In the genomic region with DNA sequence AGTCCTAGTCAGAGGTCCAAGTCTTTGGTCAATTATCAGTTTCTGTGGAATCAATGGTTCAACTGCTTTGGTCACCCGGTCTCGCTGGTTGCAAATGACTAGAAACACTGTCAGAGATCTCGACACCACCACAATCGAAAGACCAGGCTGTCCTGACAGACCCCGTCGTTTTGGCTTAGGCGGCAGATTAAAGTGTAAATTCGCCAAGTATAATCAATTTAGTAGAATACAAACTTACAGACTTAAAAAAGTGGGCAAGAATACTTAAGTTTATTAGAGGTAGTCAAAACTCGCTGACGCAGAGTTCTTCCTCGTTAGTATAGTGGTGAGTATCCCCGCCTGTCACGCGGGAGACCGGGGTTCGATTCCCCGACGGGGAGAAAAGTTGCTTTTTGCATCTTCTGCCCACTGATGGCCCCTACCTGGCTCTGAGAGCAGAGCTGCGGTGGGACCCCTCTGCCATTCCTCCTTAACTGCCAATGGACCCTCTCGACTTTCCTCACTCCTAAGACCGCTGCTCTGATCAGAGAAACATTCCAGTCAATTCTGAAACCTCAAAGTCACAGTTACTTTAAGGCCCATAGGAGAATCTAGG, we compare ENCODE assay signal across 1 cellular context.
TF ChIP-seq lines count a peak whose summit lies in the region.

No MANE protein-coding gene starts in this region.

TF ChIP-seq in HEK293, 187 proteins besides CTCF, POLR2A, EP300 and RAD21 (continued from another document and continues in another):
- TF ChIP-seq, protein P1, sequence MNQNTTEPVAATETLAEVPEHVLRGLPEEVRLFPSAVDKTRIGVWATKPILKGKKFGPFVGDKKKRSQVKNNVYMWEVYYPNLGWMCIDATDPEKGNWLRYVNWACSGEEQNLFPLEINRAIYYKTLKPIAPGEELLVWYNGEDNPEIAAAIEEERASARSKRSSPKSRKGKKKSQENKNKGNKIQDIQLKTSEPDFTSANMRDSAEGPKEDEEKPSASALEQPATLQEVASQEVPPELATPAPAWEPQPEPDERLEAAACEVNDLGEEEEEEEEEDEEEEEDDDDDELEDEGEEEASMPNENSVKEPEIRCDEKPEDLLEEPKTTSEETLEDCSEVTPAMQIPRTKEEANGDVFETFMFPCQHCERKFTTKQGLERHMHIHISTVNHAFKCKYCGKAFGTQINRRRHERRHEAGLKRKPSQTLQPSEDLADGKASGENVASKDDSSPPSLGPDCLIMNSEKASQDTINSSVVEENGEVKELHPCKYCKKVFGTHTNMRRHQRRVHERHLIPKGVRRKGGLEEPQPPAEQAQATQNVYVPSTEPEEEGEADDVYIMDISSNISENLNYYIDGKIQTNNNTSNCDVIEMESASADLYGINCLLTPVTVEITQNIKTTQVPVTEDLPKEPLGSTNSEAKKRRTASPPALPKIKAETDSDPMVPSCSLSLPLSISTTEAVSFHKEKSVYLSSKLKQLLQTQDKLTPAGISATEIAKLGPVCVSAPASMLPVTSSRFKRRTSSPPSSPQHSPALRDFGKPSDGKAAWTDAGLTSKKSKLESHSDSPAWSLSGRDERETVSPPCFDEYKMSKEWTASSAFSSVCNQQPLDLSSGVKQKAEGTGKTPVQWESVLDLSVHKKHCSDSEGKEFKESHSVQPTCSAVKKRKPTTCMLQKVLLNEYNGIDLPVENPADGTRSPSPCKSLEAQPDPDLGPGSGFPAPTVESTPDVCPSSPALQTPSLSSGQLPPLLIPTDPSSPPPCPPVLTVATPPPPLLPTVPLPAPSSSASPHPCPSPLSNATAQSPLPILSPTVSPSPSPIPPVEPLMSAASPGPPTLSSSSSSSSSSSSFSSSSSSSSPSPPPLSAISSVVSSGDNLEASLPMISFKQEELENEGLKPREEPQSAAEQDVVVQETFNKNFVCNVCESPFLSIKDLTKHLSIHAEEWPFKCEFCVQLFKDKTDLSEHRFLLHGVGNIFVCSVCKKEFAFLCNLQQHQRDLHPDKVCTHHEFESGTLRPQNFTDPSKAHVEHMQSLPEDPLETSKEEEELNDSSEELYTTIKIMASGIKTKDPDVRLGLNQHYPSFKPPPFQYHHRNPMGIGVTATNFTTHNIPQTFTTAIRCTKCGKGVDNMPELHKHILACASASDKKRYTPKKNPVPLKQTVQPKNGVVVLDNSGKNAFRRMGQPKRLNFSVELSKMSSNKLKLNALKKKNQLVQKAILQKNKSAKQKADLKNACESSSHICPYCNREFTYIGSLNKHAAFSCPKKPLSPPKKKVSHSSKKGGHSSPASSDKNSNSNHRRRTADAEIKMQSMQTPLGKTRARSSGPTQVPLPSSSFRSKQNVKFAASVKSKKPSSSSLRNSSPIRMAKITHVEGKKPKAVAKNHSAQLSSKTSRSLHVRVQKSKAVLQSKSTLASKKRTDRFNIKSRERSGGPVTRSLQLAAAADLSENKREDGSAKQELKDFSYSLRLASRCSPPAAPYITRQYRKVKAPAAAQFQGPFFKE (tag by site-specific recombination; IDR thresholded peaks at IDR 0.05; ENCODE audit: borderline replicate concordance), result no peak
- peak; percentile 97 for TF ChIP-seq ZNF660 (tag by site-specific recombination; IDR thresholded peaks at IDR 0.05)
- no peak for TF ChIP-seq GLI2 (tag by site-specific recombination; IDR thresholded peaks at IDR 0.05; ENCODE audit: borderline replicate concordance, low read depth)
- 0 out of 2 replicates have a peak, but pooled peaks have one; percentile 49 for TF ChIP-seq ZBTB7A (tag by site-specific recombination; IDR thresholded peaks at IDR 0.05; ENCODE audit: low read depth)
- TF ChIP-seq, protein P2, sequence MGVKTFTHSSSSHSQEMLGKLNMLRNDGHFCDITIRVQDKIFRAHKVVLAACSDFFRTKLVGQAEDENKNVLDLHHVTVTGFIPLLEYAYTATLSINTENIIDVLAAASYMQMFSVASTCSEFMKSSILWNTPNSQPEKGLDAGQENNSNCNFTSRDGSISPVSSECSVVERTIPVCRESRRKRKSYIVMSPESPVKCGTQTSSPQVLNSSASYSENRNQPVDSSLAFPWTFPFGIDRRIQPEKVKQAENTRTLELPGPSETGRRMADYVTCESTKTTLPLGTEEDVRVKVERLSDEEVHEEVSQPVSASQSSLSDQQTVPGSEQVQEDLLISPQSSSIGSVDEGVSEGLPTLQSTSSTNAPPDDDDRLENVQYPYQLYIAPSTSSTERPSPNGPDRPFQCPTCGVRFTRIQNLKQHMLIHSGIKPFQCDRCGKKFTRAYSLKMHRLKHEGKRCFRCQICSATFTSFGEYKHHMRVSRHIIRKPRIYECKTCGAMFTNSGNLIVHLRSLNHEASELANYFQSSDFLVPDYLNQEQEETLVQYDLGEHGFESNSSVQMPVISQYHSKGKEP (tag by site-specific recombination; IDR thresholded peaks at IDR 0.05), result peak; percentile 62; the same call in 1 of the 2 replicates
- peak; percentile 15; the same call in 1 of the 2 replicates for TF ChIP-seq ZNF561 (tag by site-specific recombination; IDR thresholded peaks at IDR 0.05; ENCODE audit: borderline replicate concordance)
- TF ChIP-seq ZNF677 (tag by site-specific recombination; IDR thresholded peaks at IDR 0.05), result no peak
- peak; percentile 36; the same call in 1 of the 2 replicates for TF ChIP-seq ZNF24 (tag by site-specific recombination; IDR thresholded peaks at IDR 0.05)
- TF ChIP-seq, protein P3, sequence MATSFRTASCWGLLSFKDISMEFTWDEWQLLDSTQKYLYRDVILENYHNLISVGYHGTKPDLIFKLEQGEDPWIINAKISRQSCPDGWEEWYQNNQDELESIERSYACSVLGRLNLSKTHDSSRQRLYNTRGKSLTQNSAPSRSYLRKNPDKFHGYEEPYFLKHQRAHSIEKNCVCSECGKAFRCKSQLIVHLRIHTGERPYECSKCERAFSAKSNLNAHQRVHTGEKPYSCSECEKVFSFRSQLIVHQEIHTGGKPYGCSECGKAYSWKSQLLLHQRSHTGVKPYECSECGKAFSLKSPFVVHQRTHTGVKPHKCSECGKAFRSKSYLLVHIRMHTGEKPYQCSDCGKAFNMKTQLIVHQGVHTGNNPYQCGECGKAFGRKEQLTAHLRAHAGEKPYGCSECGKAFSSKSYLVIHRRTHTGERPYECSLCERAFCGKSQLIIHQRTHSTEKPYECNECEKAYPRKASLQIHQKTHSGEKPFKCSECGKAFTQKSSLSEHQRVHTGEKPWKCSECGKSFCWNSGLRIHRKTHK (tag by site-specific recombination; IDR thresholded peaks at IDR 0.05), result no peak
- TF ChIP-seq ZNF777 (tag by site-specific recombination; IDR thresholded peaks at IDR 0.05; ENCODE audit: borderline replicate concordance), result no peak
- no peak for TF ChIP-seq RBAK (tag by site-specific recombination; IDR thresholded peaks at IDR 0.05)
- TF ChIP-seq, protein P4, sequence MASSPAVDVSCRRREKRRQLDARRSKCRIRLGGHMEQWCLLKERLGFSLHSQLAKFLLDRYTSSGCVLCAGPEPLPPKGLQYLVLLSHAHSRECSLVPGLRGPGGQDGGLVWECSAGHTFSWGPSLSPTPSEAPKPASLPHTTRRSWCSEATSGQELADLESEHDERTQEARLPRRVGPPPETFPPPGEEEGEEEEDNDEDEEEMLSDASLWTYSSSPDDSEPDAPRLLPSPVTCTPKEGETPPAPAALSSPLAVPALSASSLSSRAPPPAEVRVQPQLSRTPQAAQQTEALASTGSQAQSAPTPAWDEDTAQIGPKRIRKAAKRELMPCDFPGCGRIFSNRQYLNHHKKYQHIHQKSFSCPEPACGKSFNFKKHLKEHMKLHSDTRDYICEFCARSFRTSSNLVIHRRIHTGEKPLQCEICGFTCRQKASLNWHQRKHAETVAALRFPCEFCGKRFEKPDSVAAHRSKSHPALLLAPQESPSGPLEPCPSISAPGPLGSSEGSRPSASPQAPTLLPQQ (tag by site-specific recombination; IDR thresholded peaks at IDR 0.05), result peak; percentile 96
- peak; percentile 79 for TF ChIP-seq ZSCAN30 (tag by site-specific recombination; IDR thresholded peaks at IDR 0.05)
- 0 out of 2 replicates have a peak, but pooled peaks have one; percentile 23 for TF ChIP-seq ZNF394 (tag by site-specific recombination; IDR thresholded peaks at IDR 0.05; ENCODE audit: borderline replicate concordance)
- TF ChIP-seq, protein P5, sequence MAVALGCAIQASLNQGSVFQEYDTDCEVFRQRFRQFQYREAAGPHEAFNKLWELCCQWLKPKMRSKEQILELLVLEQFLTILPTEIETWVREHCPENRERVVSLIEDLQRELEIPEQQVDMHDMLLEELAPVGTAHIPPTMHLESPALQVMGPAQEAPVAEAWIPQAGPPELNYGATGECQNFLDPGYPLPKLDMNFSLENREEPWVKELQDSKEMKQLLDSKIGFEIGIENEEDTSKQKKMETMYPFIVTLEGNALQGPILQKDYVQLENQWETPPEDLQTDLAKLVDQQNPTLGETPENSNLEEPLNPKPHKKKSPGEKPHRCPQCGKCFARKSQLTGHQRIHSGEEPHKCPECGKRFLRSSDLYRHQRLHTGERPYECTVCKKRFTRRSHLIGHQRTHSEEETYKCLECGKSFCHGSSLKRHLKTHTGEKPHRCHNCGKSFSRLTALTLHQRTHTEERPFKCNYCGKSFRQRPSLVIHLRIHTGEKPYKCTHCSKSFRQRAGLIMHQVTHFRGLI (tag by site-specific recombination; IDR thresholded peaks at IDR 0.05), result no peak
- no peak for TF ChIP-seq ZNF530 (tag by site-specific recombination; IDR thresholded peaks at IDR 0.05; ENCODE audit: low read depth)
- peak; percentile 56; the same call in 1 of the 2 replicates for TF ChIP-seq ZBTB48 (tag by site-specific recombination; IDR thresholded peaks at IDR 0.05)
- TF ChIP-seq ZBTB17 (tag by site-specific recombination; IDR thresholded peaks at IDR 0.05), result peak; percentile 68
- no peak for TF ChIP-seq ZNF211 (tag by site-specific recombination; IDR thresholded peaks at IDR 0.05; ENCODE audit: low read depth)
- TF ChIP-seq, protein P6, sequence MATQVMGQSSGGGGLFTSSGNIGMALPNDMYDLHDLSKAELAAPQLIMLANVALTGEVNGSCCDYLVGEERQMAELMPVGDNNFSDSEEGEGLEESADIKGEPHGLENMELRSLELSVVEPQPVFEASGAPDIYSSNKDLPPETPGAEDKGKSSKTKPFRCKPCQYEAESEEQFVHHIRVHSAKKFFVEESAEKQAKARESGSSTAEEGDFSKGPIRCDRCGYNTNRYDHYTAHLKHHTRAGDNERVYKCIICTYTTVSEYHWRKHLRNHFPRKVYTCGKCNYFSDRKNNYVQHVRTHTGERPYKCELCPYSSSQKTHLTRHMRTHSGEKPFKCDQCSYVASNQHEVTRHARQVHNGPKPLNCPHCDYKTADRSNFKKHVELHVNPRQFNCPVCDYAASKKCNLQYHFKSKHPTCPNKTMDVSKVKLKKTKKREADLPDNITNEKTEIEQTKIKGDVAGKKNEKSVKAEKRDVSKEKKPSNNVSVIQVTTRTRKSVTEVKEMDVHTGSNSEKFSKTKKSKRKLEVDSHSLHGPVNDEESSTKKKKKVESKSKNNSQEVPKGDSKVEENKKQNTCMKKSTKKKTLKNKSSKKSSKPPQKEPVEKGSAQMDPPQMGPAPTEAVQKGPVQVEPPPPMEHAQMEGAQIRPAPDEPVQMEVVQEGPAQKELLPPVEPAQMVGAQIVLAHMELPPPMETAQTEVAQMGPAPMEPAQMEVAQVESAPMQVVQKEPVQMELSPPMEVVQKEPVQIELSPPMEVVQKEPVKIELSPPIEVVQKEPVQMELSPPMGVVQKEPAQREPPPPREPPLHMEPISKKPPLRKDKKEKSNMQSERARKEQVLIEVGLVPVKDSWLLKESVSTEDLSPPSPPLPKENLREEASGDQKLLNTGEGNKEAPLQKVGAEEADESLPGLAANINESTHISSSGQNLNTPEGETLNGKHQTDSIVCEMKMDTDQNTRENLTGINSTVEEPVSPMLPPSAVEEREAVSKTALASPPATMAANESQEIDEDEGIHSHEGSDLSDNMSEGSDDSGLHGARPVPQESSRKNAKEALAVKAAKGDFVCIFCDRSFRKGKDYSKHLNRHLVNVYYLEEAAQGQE (tag by site-specific recombination; IDR thresholded peaks at IDR 0.05), result 0 out of 2 replicates have a peak, but pooled peaks have one; percentile 20
- no peak for TF ChIP-seq ZNF19 (tag by site-specific recombination; IDR thresholded peaks at IDR 0.05; ENCODE audit: low read depth)
- no peak for TF ChIP-seq OSR2 (tag by site-specific recombination; IDR thresholded peaks at IDR 0.05)
- TF ChIP-seq ZEB2 (tag by site-specific recombination; IDR thresholded peaks at IDR 0.05), result peak; percentile 32; the same call in 1 of the 2 replicates
- TF ChIP-seq ZNF223 (tag by site-specific recombination; IDR thresholded peaks at IDR 0.05), result no peak
- peak; percentile 67 for TF ChIP-seq ZNF184 (tag by site-specific recombination; IDR thresholded peaks at IDR 0.05)
- TF ChIP-seq TCF7L2 (IDR thresholded peaks at IDR 0.05; ENCODE audit: borderline replicate concordance, low read depth, low read length), result peak; percentile 26; the same call in 1 of the 2 replicates
- TF ChIP-seq IKZF3 (tag by site-specific recombination; IDR thresholded peaks at IDR 0.05), result no peak
- TF ChIP-seq, protein P7, sequence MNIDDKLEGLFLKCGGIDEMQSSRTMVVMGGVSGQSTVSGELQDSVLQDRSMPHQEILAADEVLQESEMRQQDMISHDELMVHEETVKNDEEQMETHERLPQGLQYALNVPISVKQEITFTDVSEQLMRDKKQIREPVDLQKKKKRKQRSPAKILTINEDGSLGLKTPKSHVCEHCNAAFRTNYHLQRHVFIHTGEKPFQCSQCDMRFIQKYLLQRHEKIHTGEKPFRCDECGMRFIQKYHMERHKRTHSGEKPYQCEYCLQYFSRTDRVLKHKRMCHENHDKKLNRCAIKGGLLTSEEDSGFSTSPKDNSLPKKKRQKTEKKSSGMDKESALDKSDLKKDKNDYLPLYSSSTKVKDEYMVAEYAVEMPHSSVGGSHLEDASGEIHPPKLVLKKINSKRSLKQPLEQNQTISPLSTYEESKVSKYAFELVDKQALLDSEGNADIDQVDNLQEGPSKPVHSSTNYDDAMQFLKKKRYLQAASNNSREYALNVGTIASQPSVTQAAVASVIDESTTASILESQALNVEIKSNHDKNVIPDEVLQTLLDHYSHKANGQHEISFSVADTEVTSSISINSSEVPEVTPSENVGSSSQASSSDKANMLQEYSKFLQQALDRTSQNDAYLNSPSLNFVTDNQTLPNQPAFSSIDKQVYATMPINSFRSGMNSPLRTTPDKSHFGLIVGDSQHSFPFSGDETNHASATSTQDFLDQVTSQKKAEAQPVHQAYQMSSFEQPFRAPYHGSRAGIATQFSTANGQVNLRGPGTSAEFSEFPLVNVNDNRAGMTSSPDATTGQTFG (tag by site-specific recombination; IDR thresholded peaks at IDR 0.05; ENCODE audit: borderline replicate concordance), result no peak
- TF ChIP-seq, protein P8, sequence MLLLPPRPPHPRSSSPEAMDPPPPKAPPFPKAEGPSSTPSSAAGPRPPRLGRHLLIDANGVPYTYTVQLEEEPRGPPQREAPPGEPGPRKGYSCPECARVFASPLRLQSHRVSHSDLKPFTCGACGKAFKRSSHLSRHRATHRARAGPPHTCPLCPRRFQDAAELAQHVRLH (tag by site-specific recombination; IDR thresholded peaks at IDR 0.05), result 0 out of 2 replicates have a peak, but pooled peaks have one; percentile 59
- TF ChIP-seq, protein P9, sequence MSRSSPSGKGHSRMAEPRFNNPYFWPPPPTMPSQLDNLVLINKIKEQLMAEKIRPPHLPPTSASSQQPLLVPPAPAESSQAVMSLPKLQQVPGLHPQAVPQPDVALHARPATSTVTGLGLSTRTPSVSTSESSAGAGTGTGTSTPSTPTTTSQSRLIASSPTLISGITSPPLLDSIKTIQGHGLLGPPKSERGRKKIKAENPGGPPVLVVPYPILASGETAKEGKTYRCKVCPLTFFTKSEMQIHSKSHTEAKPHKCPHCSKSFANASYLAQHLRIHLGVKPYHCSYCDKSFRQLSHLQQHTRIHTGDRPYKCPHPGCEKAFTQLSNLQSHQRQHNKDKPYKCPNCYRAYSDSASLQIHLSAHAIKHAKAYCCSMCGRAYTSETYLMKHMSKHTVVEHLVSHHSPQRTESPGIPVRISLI (tag by site-specific recombination; IDR thresholded peaks at IDR 0.05), result peak; percentile 64
